ENCODE assay signal across 21 cellular contexts in the genomic region with DNA sequence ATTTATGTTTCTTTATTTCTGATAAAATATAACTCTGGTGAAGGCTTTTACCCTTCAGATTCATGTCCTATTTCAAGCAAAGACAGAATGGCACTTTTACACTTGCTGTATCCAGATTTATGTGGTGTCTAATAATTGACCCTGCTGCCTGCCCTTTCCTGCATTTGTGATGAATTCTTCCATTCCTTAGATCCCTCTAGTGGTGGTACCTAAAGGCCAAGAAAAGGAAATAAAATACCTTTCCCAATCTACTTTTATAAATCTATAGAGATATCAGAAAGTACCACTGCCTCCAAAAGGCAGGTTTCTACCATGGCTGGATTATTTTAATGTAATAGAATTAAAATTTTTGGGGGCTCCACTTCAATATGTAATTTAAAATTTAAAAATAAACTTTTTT. TPM values are rescaled to one million over a fixed set of nuclear protein-coding genes. Genes with fewer than 3 reads are reported as not detected.
A peak's percentile ranks its signal among the peaks of the same experiment; 100 is the strongest.
DNase-seq lines count a peak whose midpoint lies in the region; ATAC-seq and TF ChIP-seq lines count a peak whose summit lies in the region.
"Had no signal": no experiment of that assay in that cellular context is flagged by ENCODE, and none has a peak within 500 bp of the region (broad histone marks: within the 10 kb centered on the region; RNA-seq: fewer than 3 reads in every experiment).

No MANE protein-coding gene starts in this region.

- no peaks in the 10 kb centered on the region for H3K9me3 ChIP-seq in PC-3 (ENCODE audit: low read length)
- H3K9me3 ChIP-seq: prostate gland had no signal

- H2AFZ ChIP-seq in PC-3 (ENCODE audit: low read length) = no peak overlapping the region
- H2AFZ ChIP-seq: hepatocyte had no signal

- BruUV-seq in PC-3 (replicated peaks; lab: Mats Ljungman, UMichigan) = no TSS peak

- H3K4me3 Mint-ChIP-seq in endothelial cell (ENCODE audit: unreplicated experiment) = no peak overlapping the region
- H3K4me3 Mint-ChIP-seq in progenitor cell of endocrine pancreas (ENCODE audit: low read depth) = no peak overlapping the region

- H4K20me1 ChIP-seq in PC-3 (ENCODE audit: low read length) = no peaks in the 10 kb centered on the region

- intact Hi-C loops in PC-3 (cut with micrococcal nuclease) = loop anchor here (5.0 kb wide), 2 partner anchors 47 to 467 kb away; no protein-coding TSS in a partner anchor

- ATAC-seq in PC-3 (no peak), HG03432 (IDR thresholded peaks at IDR 0.05; ENCODE audit: unreplicated experiment) (no peak)
- ATAC-seq: left cardiac atrium had no signal

- H3K9me3 Mint-ChIP-seq in endothelial cell (ENCODE audit: unreplicated experiment) (no peaks in the 10 kb centered on the region), progenitor cell of endocrine pancreas (ENCODE audit: low read depth) (no peaks in the 10 kb centered on the region)

- CTCF ChIA-PET in PC-3 (lab: Charles Lee) = no interaction called here

- H3K4me1 Mint-ChIP-seq in endothelial cell (ENCODE audit: unreplicated experiment) (no peaks in the 10 kb centered on the region), progenitor cell of endocrine pancreas (ENCODE audit: low read depth) (no peaks in the 10 kb centered on the region)

- H3K36me3 Mint-ChIP-seq in endothelial cell (ENCODE audit: low read depth, unreplicated experiment) (no peaks in the 10 kb centered on the region), progenitor cell of endocrine pancreas (ENCODE audit: insufficient read depth) (no peaks in the 10 kb centered on the region)

- POLR2A ChIA-PET in PC-3 (lab: Charles Lee; ENCODE audit: unreplicated experiment) = no interaction called here

- no peaks in the 10 kb centered on the region for H3K4me1 ChIP-seq in PC-3 (ENCODE audit: insufficient read depth, low read length)
- H3K4me1 ChIP-seq: prostate gland had no signal

- H3K36me3 ChIP-seq in PC-3 (ENCODE audit: low read depth, low read length) = no peaks in the 10 kb centered on the region
- H3K36me3 ChIP-seq: prostate gland had no signal

- H3K79me2 ChIP-seq in PC-3 (ENCODE audit: low read length) = no peaks in the 10 kb centered on the region
- H3K79me2 ChIP-seq: hepatocyte had no signal

- H3K27ac Mint-ChIP-seq in endothelial cell (ENCODE audit: unreplicated experiment) (no peak overlapping the region), progenitor cell of endocrine pancreas (no peak overlapping the region)

- no peak overlapping the region for H3K27ac ChIP-seq in PC-3 (ENCODE audit: low read length)
- H3K27ac ChIP-seq: 22Rv1, hepatocyte, prostate gland had no signal

- no peak overlapping the region for H3K9ac ChIP-seq in PC-3 (ENCODE audit: low read length)

- H3K27me3 Mint-ChIP-seq in endothelial cell (ENCODE audit: unreplicated experiment) (no peaks in the 10 kb centered on the region), progenitor cell of endocrine pancreas (no peaks in the 10 kb centered on the region)

- H3K4me3 ChIP-seq in PC-3 (ENCODE audit: low read length) = no peak overlapping the region
- H3K4me3 ChIP-seq: hepatocyte, prostate gland had no signal

- no peaks in the 10 kb centered on the region for H3K27me3 ChIP-seq in PC-3 (ENCODE audit: low read length)
- H3K27me3 ChIP-seq: hepatocyte had no signal

- DNase-seq in DMS 273 (lab: John Stamatoyannopoulos, UW; ENCODE audit: unreplicated experiment) (peak; percentile 1), DMS 273 treated with DMSO at 0.1 percent for 48 hours (lab: John Stamatoyannopoulos, UW) (no peak), PC-3 (peak; percentile 2), endothelial cell (ENCODE audit: low spot score) (no peak), progenitor cell of endocrine pancreas (ENCODE audit: low spot score, unreplicated experiment) (no peak), COLO668 (lab: John Stamatoyannopoulos, UW; ENCODE audit: unreplicated experiment) (no peak), occipital lobe (lab: John Stamatoyannopoulos, UW) (no peak)
- DNase-seq: activated CD4-positive, alpha-beta T cell treated with anti-CD3 and anti-CD28 coated beads for 1 hour; activated CD8-positive, alpha-beta memory T cell treated with anti-CD3 and anti-CD28 coated beads, Interleukin-2, amount 50 U/mL, for 48 hours; activated naive CD4-positive, alpha-beta T cell treated with anti-CD3 and anti-CD28 coated beads, Interleukin-2, amount 50 U/mL, for 16 hours; central memory CD4-positive, alpha-beta T cell; left cardiac atrium; NCI-H1092; NCI-H774; substantia nigra; T-helper 2 cell had no signal

- H3K9me2 ChIP-seq in PC-3 (replicated peaks; ENCODE audit: low read length) = no peaks in the 10 kb centered on the region

- TF ChIP-seq CTCF in PC-3 (conservative IDR thresholded peaks at IDR 0.05; ENCODE audit: low read depth, low read length) = peak; percentile 53
- TF ChIP-seq CTCF in endothelial cell (IDR thresholded peaks at IDR 0.05; ENCODE audit: unreplicated experiment) = peak; percentile 21
- peak; percentile 42 for TF ChIP-seq CTCF in progenitor cell of endocrine pancreas (IDR thresholded peaks at IDR 0.05; ENCODE audit: unreplicated experiment)

- H3F3A ChIP-seq in PC-3 (ENCODE audit: low read length, unreplicated experiment) = no peaks in the 10 kb centered on the region

- H3K4me2 ChIP-seq in PC-3 (ENCODE audit: low read length) = no peak overlapping the region
- H3K4me2 ChIP-seq: hepatocyte had no signal

RNA-seq across cellular contexts. Expression of gene CCDC81, which starts 34.2 kb away (rescaled TPM):
- total RNA-seq in PC-3 (2014; rRNA removed) (0.11 TPM in 1 of 2 replicates, not detected in the other), endothelial cell (ENCODE audit: unreplicated experiment) (0.33 TPM), progenitor cell of endocrine pancreas (1.3 TPM in 2 replicates), occipital lobe (3.0 TPM)
- total RNA-seq: H4 had no signal

Comparison
In these comparisons a context has a peak if more than half of its experiments do, and no peak if none do; other contexts are left out.
1. DNase-seq: peak in DMS 273 (single experiment) and PC-3 (single experiment); none in DMS 273 treated with DMSO at 0.1 percent for 48 hours (single experiment), endothelial cell (single experiment), progenitor cell of endocrine pancreas (single experiment), COLO668 (single experiment) and occipital lobe (single experiment).
2. Peak in every context shown above with its lines, with median percentiles within 50 percentile points of each other: CTCF ChIP-seq.